ENCODE assay signal across 2 cellular contexts in the genomic region with DNA sequence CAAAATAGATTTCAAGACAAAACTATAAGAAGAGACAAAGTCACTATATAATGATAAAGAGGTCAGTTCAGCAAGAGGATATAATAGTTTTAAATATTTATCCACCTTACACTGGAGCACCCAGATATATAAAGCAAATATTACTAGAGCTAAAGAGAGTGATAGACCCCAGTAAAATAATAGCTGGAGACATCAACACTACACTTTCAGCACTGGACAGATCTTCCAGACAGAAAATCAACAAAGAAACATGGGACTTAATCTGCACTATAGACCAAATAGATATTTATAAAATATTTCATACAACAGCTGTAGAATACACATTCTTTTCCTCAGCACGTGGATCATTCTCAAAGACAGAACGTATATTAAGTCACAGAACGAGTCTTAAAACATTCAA.
TF ChIP-seq lines count a peak whose summit lies in the region.

No MANE protein-coding gene starts in this region.

TF ChIP-seq in A549, 52 proteins besides CTCF, POLR2A, EP300 and RAD21:
- TF ChIP-seq KDM5A (IDR thresholded peaks at IDR 0.05) (no peak), RARB (CRISPR knock-in tag; IDR thresholded peaks at IDR 0.05) (no peak), JUNB (IDR thresholded peaks at IDR 0.05) (no peak)
- TF ChIP-seq, protein P1, sequence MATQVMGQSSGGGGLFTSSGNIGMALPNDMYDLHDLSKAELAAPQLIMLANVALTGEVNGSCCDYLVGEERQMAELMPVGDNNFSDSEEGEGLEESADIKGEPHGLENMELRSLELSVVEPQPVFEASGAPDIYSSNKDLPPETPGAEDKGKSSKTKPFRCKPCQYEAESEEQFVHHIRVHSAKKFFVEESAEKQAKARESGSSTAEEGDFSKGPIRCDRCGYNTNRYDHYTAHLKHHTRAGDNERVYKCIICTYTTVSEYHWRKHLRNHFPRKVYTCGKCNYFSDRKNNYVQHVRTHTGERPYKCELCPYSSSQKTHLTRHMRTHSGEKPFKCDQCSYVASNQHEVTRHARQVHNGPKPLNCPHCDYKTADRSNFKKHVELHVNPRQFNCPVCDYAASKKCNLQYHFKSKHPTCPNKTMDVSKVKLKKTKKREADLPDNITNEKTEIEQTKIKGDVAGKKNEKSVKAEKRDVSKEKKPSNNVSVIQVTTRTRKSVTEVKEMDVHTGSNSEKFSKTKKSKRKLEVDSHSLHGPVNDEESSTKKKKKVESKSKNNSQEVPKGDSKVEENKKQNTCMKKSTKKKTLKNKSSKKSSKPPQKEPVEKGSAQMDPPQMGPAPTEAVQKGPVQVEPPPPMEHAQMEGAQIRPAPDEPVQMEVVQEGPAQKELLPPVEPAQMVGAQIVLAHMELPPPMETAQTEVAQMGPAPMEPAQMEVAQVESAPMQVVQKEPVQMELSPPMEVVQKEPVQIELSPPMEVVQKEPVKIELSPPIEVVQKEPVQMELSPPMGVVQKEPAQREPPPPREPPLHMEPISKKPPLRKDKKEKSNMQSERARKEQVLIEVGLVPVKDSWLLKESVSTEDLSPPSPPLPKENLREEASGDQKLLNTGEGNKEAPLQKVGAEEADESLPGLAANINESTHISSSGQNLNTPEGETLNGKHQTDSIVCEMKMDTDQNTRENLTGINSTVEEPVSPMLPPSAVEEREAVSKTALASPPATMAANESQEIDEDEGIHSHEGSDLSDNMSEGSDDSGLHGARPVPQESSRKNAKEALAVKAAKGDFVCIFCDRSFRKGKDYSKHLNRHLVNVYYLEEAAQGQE (IDR thresholded peaks at IDR 0.05): peak; percentile 74
- TF ChIP-seq, protein P2, sequence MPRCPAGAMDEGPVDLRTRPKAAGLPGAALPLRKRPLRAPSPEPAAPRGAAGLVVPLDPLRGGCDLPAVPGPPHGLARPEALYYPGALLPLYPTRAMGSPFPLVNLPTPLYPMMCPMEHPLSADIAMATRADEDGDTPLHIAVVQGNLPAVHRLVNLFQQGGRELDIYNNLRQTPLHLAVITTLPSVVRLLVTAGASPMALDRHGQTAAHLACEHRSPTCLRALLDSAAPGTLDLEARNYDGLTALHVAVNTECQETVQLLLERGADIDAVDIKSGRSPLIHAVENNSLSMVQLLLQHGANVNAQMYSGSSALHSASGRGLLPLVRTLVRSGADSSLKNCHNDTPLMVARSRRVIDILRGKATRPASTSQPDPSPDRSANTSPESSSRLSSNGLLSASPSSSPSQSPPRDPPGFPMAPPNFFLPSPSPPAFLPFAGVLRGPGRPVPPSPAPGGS (IDR thresholded peaks at IDR 0.05): no peak

TF ChIP-seq in HCT116, 20 proteins besides CTCF, POLR2A, EP300 and RAD21:
- TF ChIP-seq MAX (IDR thresholded peaks at IDR 0.05): no peak
- TF ChIP-seq, protein P1 (IDR thresholded peaks at IDR 0.05; ENCODE audit: low read depth): peak; percentile 32; the same call in 1 of the 2 replicates
